Comparison of ENCODE assay signal across 8 cellular contexts in the genomic region with DNA sequence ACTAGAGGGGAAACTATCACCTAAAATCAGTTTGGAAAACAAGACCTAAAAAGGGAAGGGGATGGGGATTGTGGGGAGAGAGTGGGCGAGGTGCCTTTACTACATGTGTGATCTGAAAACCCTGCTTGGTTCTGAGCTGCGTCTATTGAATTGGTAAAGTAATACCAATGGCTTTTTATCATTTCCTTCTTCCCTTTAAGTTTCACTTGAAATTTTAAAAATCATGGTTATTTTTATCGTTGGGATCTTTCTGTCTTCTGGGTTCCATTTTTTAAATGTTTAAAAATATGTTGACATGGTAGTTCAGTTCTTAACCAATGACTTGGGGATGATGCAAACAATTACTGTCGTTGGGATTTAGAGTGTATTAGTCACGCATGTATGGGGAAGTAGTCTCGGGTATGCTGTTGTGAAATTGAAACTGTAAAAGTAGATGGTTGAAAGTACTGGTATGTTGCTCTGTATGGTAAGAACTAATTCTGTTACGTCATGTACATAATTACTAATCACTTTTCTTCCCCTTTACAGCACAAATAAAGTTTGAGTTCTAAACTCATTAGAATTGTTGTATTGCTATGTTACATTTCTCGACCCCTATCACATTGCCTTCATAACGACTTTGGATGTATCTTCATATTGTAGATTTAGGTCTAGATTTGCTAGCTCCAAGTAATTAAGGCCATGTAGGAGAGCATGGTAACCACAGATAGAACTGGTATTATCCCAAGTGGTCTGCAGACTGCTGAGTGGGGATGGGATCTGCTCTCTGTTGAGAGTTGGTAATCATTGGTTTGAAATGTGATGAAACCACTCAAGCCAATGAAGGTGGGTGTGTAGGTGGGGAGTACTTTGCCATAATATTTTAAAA. TPM values are rescaled to one million over a fixed set of nuclear protein-coding genes. Genes with fewer than 3 reads are reported as not detected.
A peak's percentile ranks its signal among the peaks of the same experiment; 100 is the strongest.
DNase-seq lines count a peak whose midpoint lies in the region; ATAC-seq and TF ChIP-seq lines count a peak whose summit lies in the region.

No MANE protein-coding gene starts in this region.

- peak overlapping the region; percentile 75 for H3K4me2 ChIP-seq in mammary epithelial cell (ENCODE audit: insufficient read depth, low read depth, low read length)

- H3K36me3 ChIP-seq in Panc1 (ENCODE audit: control insufficient read depth, insufficient read depth, low read length) (peaks cover 25% of the 10 kb centered on the region), mammary epithelial cell (ENCODE audit: insufficient read depth, low read length) (peaks cover 2% of the 10 kb centered on the region), right lobe of liver (peaks cover 0 to 16% (median 7%) of the 10 kb centered on the region in 4 donors), thymus (ENCODE audit: control insufficient read depth, insufficient read depth) (peaks cover 7% of the 10 kb centered on the region)

- TF ChIP-seq CTCF in AG04450 (IDR thresholded peaks at IDR 0.05; ENCODE audit: low read depth, low read length) (no peak), Panc1 (IDR thresholded peaks at IDR 0.05) (no peak), mammary epithelial cell (conservative IDR thresholded peaks at IDR 0.05 in 1 of 2, IDR thresholded peaks at IDR 0.05 in 1 of 2; ENCODE audit: extremely low read depth in 1 of 2, insufficient read depth in 1 of 2, low read depth in 1 of 2, low read length in 2 of 2) (no peak), right lobe of liver (IDR thresholded peaks at IDR 0.05) (no peak)

- BruUV-seq in Panc1 (replicated peaks; lab: Mats Ljungman, UMichigan) (no TSS peak), mammary epithelial cell (replicated peaks; lab: Mats Ljungman, UMichigan) (TSS peak; percentile 49)

- peaks cover 12% of the 10 kb centered on the region for H4K20me1 ChIP-seq in mammary epithelial cell (ENCODE audit: insufficient read depth, low read length)

- H3K9ac ChIP-seq in mammary epithelial cell (ENCODE audit: insufficient read depth, low read length): peak overlapping the region; percentile 99

- TF ChIP-seq POLR2A in GM18951 (IDR thresholded peaks at IDR 0.05; ENCODE audit: extremely low read depth, insufficient read depth, insufficient read length): peak; percentile 39
- peak; percentile 72 for TF ChIP-seq POLR2A in right lobe of liver (IDR thresholded peaks at IDR 0.05)

- H3K27me3 ChIP-seq in AG04450 (ENCODE audit: control insufficient read depth, insufficient read depth, low read length) (no peaks in the 10 kb centered on the region), Panc1 (ENCODE audit: control insufficient read depth, insufficient read depth, low read length) (no peaks in the 10 kb centered on the region), mammary epithelial cell (ENCODE audit: insufficient read depth, low read length) (no peaks in the 10 kb centered on the region), right lobe of liver (no peaks in the 10 kb centered on the region), thymus (ENCODE audit: control insufficient read depth, insufficient read depth) (no peaks in the 10 kb centered on the region)

- H3K79me2 ChIP-seq in mammary epithelial cell (ENCODE audit: insufficient read depth, low read length): peaks cover 88% of the 10 kb centered on the region

- intact Hi-C loops in Panc1 (cut with micrococcal nuclease; ENCODE audit: unreplicated experiment): no loop called here
- intact Hi-C loops in mammary epithelial cell (cut with micrococcal nuclease): no loop called here
- intact Hi-C loops in right lobe of liver (cut with DNase I): no loop called here

- WGBS in mammary epithelial cell (ENCODE audit: low coverage, missing lambda C conversion rate): under 1% methylated on average over 9 of the region's 9 CpGs
- 0% methylated on average over 9 of the region's 9 CpGs for WGBS in right lobe of liver (ENCODE audit: insufficient coverage, low coverage, low lambda C conversion rate, missing lambda C conversion rate)
- 12% methylated on average over 9 of the region's 9 CpGs for WGBS in thymus

- H3K9me3 ChIP-seq in AG04450 (ENCODE audit: control insufficient read depth, insufficient read depth, low read length): peaks cover 6% of the 10 kb centered on the region; the same call in 1 of the 2 replicates
- no peaks in the 10 kb centered on the region for H3K9me3 ChIP-seq in Panc1 (ENCODE audit: control insufficient read depth, insufficient read depth, low read depth, low read length)
- no peaks in the 10 kb centered on the region for H3K9me3 ChIP-seq in mammary epithelial cell (replicated peaks; ENCODE audit: insufficient read depth, low read length)
- no peaks in the 10 kb centered on the region for H3K9me3 ChIP-seq in right lobe of liver
- no peaks in the 10 kb centered on the region for H3K9me3 ChIP-seq in thymus (ENCODE audit: control insufficient read depth)

- dilution Hi-C loops in mammary epithelial cell (cut with HindIII; ENCODE audit: low sequenced_read_pairs): no loop called here

- no peak overlapping the region for H2AFZ ChIP-seq in mammary epithelial cell (ENCODE audit: low read depth, low read length)

- ATAC-seq in Panc1 (no peak), right lobe of liver (peak in 2 of 4 donors; percentile 0 to 1), HG02852 (IDR thresholded peaks at IDR 0.05; ENCODE audit: unreplicated experiment) (no peak)

- CTCF ChIA-PET in AG04450 (lab: Charles Lee): no interaction called here
- CTCF ChIA-PET in Panc1 (lab: Charles Lee): no interaction called here
- CTCF ChIA-PET in mammary epithelial cell (lab: Charles Lee; ENCODE audit: low non-redundant PET): interaction anchor here (1.0 kb wide), 1 partner anchor 59 kb away, joined by 4 read pairs; no protein-coding TSS in a partner anchor

- POLR2A ChIA-PET in AG04450 (lab: Yijun Ruan, JAX): interaction anchor here (2.4 to 17.0 kb wide), 2 partner anchors 10 to 75 kb away, joined by 13 to 999 read pairs; a partner anchor contains a TSS
- POLR2A ChIA-PET in Panc1 (lab: Charles Lee): interaction anchor here (0.6 kb wide), 1 partner anchor 77 kb away, joined by 3 read pairs; no protein-coding TSS in a partner anchor

- DNase-seq in AG04450 (ENCODE audit: low read depth, low spot score): no peak
- no peak for DNase-seq in Panc1 (ENCODE audit: low read depth, low spot score)
- peak; percentile 84 for DNase-seq in mammary epithelial cell
- DNase-seq in right lobe of liver: peak; percentile 15 to 41 (median 17)
- no peak for DNase-seq in T1000 (lab: John Stamatoyannopoulos, UW)

- in situ Hi-C loops in GM18951 (cut with MboI; ENCODE audit: low sequenced_read_pairs, unreplicated experiment): no loop called here
- in situ Hi-C loops in Panc1 (cut with HindIII; ENCODE audit: low pct_unique_long_range_greater_than_20kb, low sequenced_read_pairs): no loop called here
- in situ Hi-C loops in mammary epithelial cell (cut with MboI; ENCODE audit: low sequenced_read_pairs in 2 of 2): loop anchor here (5.0 kb wide), 1 partner anchor 76 kb away; no protein-coding TSS in a partner anchor

- peaks cover 46% of the 10 kb centered on the region for H3K4me1 ChIP-seq in Panc1 (ENCODE audit: control insufficient read depth, insufficient read depth, low read length)
- H3K4me1 ChIP-seq in mammary epithelial cell (ENCODE audit: insufficient read depth, low read length): peaks cover 25% of the 10 kb centered on the region
- peaks cover 0 to 8% (median 3%) of the 10 kb centered on the region in 4 donors for H3K4me1 ChIP-seq in right lobe of liver
- H3K4me1 ChIP-seq in thymus (ENCODE audit: control insufficient read depth, insufficient read depth, low read length): peaks cover 34% of the 10 kb centered on the region

- H3K4me3 ChIP-seq in AG04450 (ENCODE audit: low read depth, low read length) (peak overlapping the region; percentile 97), Panc1 (ENCODE audit: low read depth in 2 of 2, low read length in 2 of 2) (peak overlapping the region; percentile 91 to 99), mammary epithelial cell (replicated peaks in 1 of 3; ENCODE audit: insufficient read depth in 1 of 3, low read depth in 2 of 3, low read length in 3 of 3) (peak overlapping the region; percentile 63 to 89 (median 87)), right lobe of liver (peak overlapping the region; percentile 68 to 87 (median 77)), thymus (ENCODE audit: low read length) (peak overlapping the region; percentile 83)

- H3K27ac ChIP-seq in AG04450 (ENCODE audit: low read depth, low read length): peak overlapping the region; percentile 83
- H3K27ac ChIP-seq in Panc1 (ENCODE audit: low read length): peak overlapping the region; percentile 100
- peak overlapping the region; percentile 100 for H3K27ac ChIP-seq in mammary epithelial cell (ENCODE audit: insufficient read depth, low read depth, low read length)
- peak overlapping the region; percentile 97 to 100 (median 100) for H3K27ac ChIP-seq in right lobe of liver
- H3K27ac ChIP-seq in thymus (ENCODE audit: low read depth): peak overlapping the region; percentile 90

RNA-seq across cellular contexts. Expression of a gene that starts 3.6 kb away (rescaled TPM):
- polyA plus RNA-seq in AG04450 (2011; rRNA removed) (72.3 and 83.3 TPM in 2 replicates), mammary epithelial cell (20.1 TPM), thymus (3,325 TPM)
- polyA minus RNA-seq in AG04450 (2011; rRNA and poly(A)+ RNA removed): 202 and 210 TPM in 2 replicates
- total RNA-seq in Panc1 (2021; ENCODE audit: unreplicated experiment) (731 TPM), mammary epithelial cell (100 to 1,000 TPM; 364 to 775 TPM), right lobe of liver (1,000 to 10,000 TPM in 2 of 6 experiments, 100 to 1,000 TPM in 4; 202 to 1,225 (median 767) TPM)
- polyA plus RNA-seq in Panc1 (2012; ENCODE audit: insufficient read length): 190 TPM
- 98.8 TPM for polyA minus RNA-seq in mammary epithelial cell

RNA-seq across cellular contexts. Expression of a gene that starts 39.8 kb away (rescaled TPM):
- polyA plus RNA-seq in AG04450 (2011; rRNA removed) (10.7 and 14.1 TPM in 2 replicates), mammary epithelial cell (34.0 TPM), thymus (21.4 TPM)
- polyA minus RNA-seq in AG04450 (2011; rRNA and poly(A)+ RNA removed): 8.2 and 10.9 TPM in 2 replicates
- total RNA-seq in Panc1 (2021; ENCODE audit: unreplicated experiment) (85.8 TPM), mammary epithelial cell (10 to 100 TPM; 43.4 to 74.8 TPM), right lobe of liver (10 to 100 TPM in 4 of 6 experiments, 1 to 10 TPM in 2; 7.7 to 17.1 (median 14.3) TPM)
- polyA plus RNA-seq in Panc1 (2012; ENCODE audit: insufficient read length): 76.7 TPM
- 43.2 TPM for polyA minus RNA-seq in mammary epithelial cell

RNA-seq across cellular contexts. Expression of a gene that starts 43.8 kb away (rescaled TPM):
- polyA plus RNA-seq in AG04450 (2011; rRNA removed) (0.76 and 1.4 TPM in 2 replicates), mammary epithelial cell (0.28 TPM), thymus (35.3 TPM)
- polyA minus RNA-seq in AG04450 (2011; rRNA and poly(A)+ RNA removed): 1.4 and 2.5 TPM in 2 replicates
- total RNA-seq in Panc1 (2021; ENCODE audit: unreplicated experiment) (9.8 TPM), mammary epithelial cell (1 to 10 TPM in 1 of 2 donors, under 1 TPM in 1; 0.50 to 2.4 TPM), right lobe of liver (10 to 100 TPM in 4 of 6 experiments, 1 to 10 TPM in 2; 7.5 to 17.5 (median 12.1) TPM)
- 5.9 TPM for polyA plus RNA-seq in Panc1 (2012; ENCODE audit: insufficient read length)
- polyA minus RNA-seq in mammary epithelial cell: 2.0 TPM

Comparison
In these comparisons a context has a peak if more than half of its experiments do, and no peak if none do; other contexts are left out.
1. DNase-seq: peak in mammary epithelial cell (single experiment) and right lobe of liver (3 of 3); none in AG04450 (single experiment), Panc1 (single experiment) and T1000 (single experiment).
2. in situ Hi-C loops: an anchor here in mammary epithelial cell (5.0 kb wide); none called in GM18951 and Panc1.
3. Peak in every context shown above with its lines, with median percentiles within 50 percentile points of each other: H3K27ac ChIP-seq and H3K4me3 ChIP-seq.